8 cellular contexts compared by ENCODE assay signal in genomic region chr10:103350175-103350521, GRCh38. TPM values are rescaled to one million over a fixed set of nuclear protein-coding genes. Genes with fewer than 3 reads are reported as not detected.
DNase-seq lines count a peak whose midpoint lies in the region; ATAC-seq lines count a peak whose summit lies in the region.

No MANE protein-coding gene starts in this region.

- DNase-seq in activated CD4-positive, alpha-beta T cell treated with anti-CD3 and anti-CD28 coated beads, Interleukin-2, amount 10 ng/mL, durations not matched to agents 24 days and 14 days, result no peak
- no peak for DNase-seq in activated CD4-positive, alpha-beta T cell treated with anti-CD3 and anti-CD28 coated beads, Interleukin-2, amount 50 U/mL, for 48 hours
- no peak for DNase-seq in activated naive CD8-positive, alpha-beta T cell treated with anti-CD3 and anti-CD28 coated beads, Interleukin-2, amount 10 ng/mL, durations not matched to agents 7 days and 5 days
- DNase-seq in left colon (no peak), GF-D8 (lab: John Stamatoyannopoulos, UW) (no peak), NCI-H748 treated with DMSO at 0.1 percent for 48 hours (lab: John Stamatoyannopoulos, UW) (no peak), NCI-H1930 (lab: John Stamatoyannopoulos, UW) (no peak)

- peaks cover 14% of the 10 kb centered on the region for H3K36me3 Mint-ChIP-seq in activated CD4-positive, alpha-beta T cell treated with anti-CD3 and anti-CD28 coated beads, Interleukin-2, amount 10 ng/mL, durations not matched to agents 24 days and 14 days (ENCODE audit: low read depth)
- H3K36me3 Mint-ChIP-seq in activated naive CD8-positive, alpha-beta T cell treated with anti-CD3 and anti-CD28 coated beads, Interleukin-2, amount 10 ng/mL, durations not matched to agents 7 days and 5 days, result peaks cover 10% of the 10 kb centered on the region

- peak overlapping the region; percentile 96 for H3K4me3 Mint-ChIP-seq in activated CD4-positive, alpha-beta T cell treated with anti-CD3 and anti-CD28 coated beads, Interleukin-2, amount 10 ng/mL, durations not matched to agents 24 days and 14 days
- H3K4me3 Mint-ChIP-seq in activated naive CD8-positive, alpha-beta T cell treated with anti-CD3 and anti-CD28 coated beads, Interleukin-2, amount 10 ng/mL, durations not matched to agents 7 days and 5 days, result peak overlapping the region; percentile 97

- no peak overlapping the region for H3K27ac ChIP-seq in thymus (ENCODE audit: low read depth)

- peaks cover 6% of the 10 kb centered on the region for H3K4me1 Mint-ChIP-seq in activated CD4-positive, alpha-beta T cell treated with anti-CD3 and anti-CD28 coated beads, Interleukin-2, amount 10 ng/mL, durations not matched to agents 24 days and 14 days
- H3K4me1 Mint-ChIP-seq in activated naive CD8-positive, alpha-beta T cell treated with anti-CD3 and anti-CD28 coated beads, Interleukin-2, amount 10 ng/mL, durations not matched to agents 7 days and 5 days, result peaks cover 3% of the 10 kb centered on the region

- peak overlapping the region; percentile 83 for H3K4me3 ChIP-seq in thymus (ENCODE audit: low read length)

- no peaks in the 10 kb centered on the region for H3K9me3 ChIP-seq in thymus (ENCODE audit: control insufficient read depth)

- intact Hi-C loops in activated CD4-positive, alpha-beta T cell treated with anti-CD3 and anti-CD28 coated beads, Interleukin-2, amount 10 ng/mL, durations not matched to agents 24 days and 14 days (cut with micrococcal nuclease), result no loop called here
- intact Hi-C loops in left colon (cut with DNase I, micrococcal nuclease), result no loop called here

- no peaks in the 10 kb centered on the region for H3K9me3 Mint-ChIP-seq in activated CD4-positive, alpha-beta T cell treated with anti-CD3 and anti-CD28 coated beads, Interleukin-2, amount 10 ng/mL, durations not matched to agents 24 days and 14 days
- no peaks in the 10 kb centered on the region for H3K9me3 Mint-ChIP-seq in activated naive CD8-positive, alpha-beta T cell treated with anti-CD3 and anti-CD28 coated beads, Interleukin-2, amount 10 ng/mL, durations not matched to agents 7 days and 5 days

- ATAC-seq in activated naive CD8-positive, alpha-beta T cell treated with anti-CD3 and anti-CD28 coated beads, Interleukin-2, amount 10 ng/mL, durations not matched to agents 7 days and 5 days (ENCODE audit: low read depth), result no peak
- peak; percentile 3 for ATAC-seq in left colon

- H3K27me3 Mint-ChIP-seq in activated CD4-positive, alpha-beta T cell treated with anti-CD3 and anti-CD28 coated beads, Interleukin-2, amount 10 ng/mL, durations not matched to agents 24 days and 14 days, result no peaks in the 10 kb centered on the region
- no peaks in the 10 kb centered on the region for H3K27me3 Mint-ChIP-seq in activated naive CD8-positive, alpha-beta T cell treated with anti-CD3 and anti-CD28 coated beads, Interleukin-2, amount 10 ng/mL, durations not matched to agents 7 days and 5 days

- H3K4me1 ChIP-seq in thymus (ENCODE audit: control insufficient read depth, insufficient read depth, low read length), result no peaks in the 10 kb centered on the region

- 68% methylated on average over 16 of the region's 16 CpGs for WGBS in thymus

- H3K36me3 ChIP-seq in thymus (ENCODE audit: control insufficient read depth, insufficient read depth), result peaks cover 12% of the 10 kb centered on the region

- H3K27ac Mint-ChIP-seq in activated CD4-positive, alpha-beta T cell treated with anti-CD3 and anti-CD28 coated beads, Interleukin-2, amount 10 ng/mL, durations not matched to agents 24 days and 14 days, result peak overlapping the region; percentile 85
- peak overlapping the region; percentile 64 for H3K27ac Mint-ChIP-seq in activated naive CD8-positive, alpha-beta T cell treated with anti-CD3 and anti-CD28 coated beads, Interleukin-2, amount 10 ng/mL, durations not matched to agents 7 days and 5 days

- no peaks in the 10 kb centered on the region for H3K27me3 ChIP-seq in thymus (ENCODE audit: control insufficient read depth, insufficient read depth)

- POLR2A ChIA-PET in activated naive CD8-positive, alpha-beta T cell treated with anti-CD3 and anti-CD28 coated beads, Interleukin-2, amount 10 ng/mL, durations not matched to agents 7 days and 5 days (lab: Charles Lee), result interaction anchor here (0.7 to 7.4 kb wide), 4 partner anchors 13 to 310 kb away, joined by 3 to 42 read pairs (median 4); partner anchors contain the start of gene TAF5

RNA-seq across cellular contexts. Expression of gene PCGF6, which starts 0.8 kb away (rescaled TPM):
- 19.3 and 19.7 TPM in 2 replicates for total RNA-seq in activated CD4-positive, alpha-beta T cell treated with anti-CD3 and anti-CD28 coated beads, Interleukin-2, amount 10 ng/mL, durations not matched to agents 24 days and 14 days
- 10 to 100 TPM; 13.6 to 14.7 TPM for total RNA-seq in activated naive CD8-positive, alpha-beta T cell treated with anti-CD3 and anti-CD28 coated beads, Interleukin-2, amount 10 ng/mL, durations not matched to agents 7 days and 5 days
- 1 to 10 TPM; 6.5 to 6.7 TPM for total RNA-seq in left colon
- polyA plus RNA-seq in thymus, result 12.6 TPM

RNA-seq across cellular contexts. Expression of gene TAF5, which starts 17.6 kb away (rescaled TPM):
- total RNA-seq in activated CD4-positive, alpha-beta T cell treated with anti-CD3 and anti-CD28 coated beads, Interleukin-2, amount 10 ng/mL, durations not matched to agents 24 days and 14 days, result 11.9 and 12.1 TPM in 2 replicates
- total RNA-seq in activated naive CD8-positive, alpha-beta T cell treated with anti-CD3 and anti-CD28 coated beads, Interleukin-2, amount 10 ng/mL, durations not matched to agents 7 days and 5 days, result 10 to 100 TPM; 11.6 to 12.1 TPM
- total RNA-seq in left colon, result 1 to 10 TPM; 4.3 to 4.5 TPM
- 5.1 TPM for polyA plus RNA-seq in thymus

RNA-seq across cellular contexts. Expression of gene ATP5MK, which starts 46.1 kb away (rescaled TPM):
- total RNA-seq in activated CD4-positive, alpha-beta T cell treated with anti-CD3 and anti-CD28 coated beads, Interleukin-2, amount 10 ng/mL, durations not matched to agents 24 days and 14 days, result 477 and 504 TPM in 2 replicates
- total RNA-seq in activated naive CD8-positive, alpha-beta T cell treated with anti-CD3 and anti-CD28 coated beads, Interleukin-2, amount 10 ng/mL, durations not matched to agents 7 days and 5 days, result 100 to 1,000 TPM; 264 to 291 TPM
- total RNA-seq in left colon, result 100 to 1,000 TPM; 480 to 668 TPM
- 772 TPM for polyA plus RNA-seq in thymus

RNA-seq across cellular contexts. Expression of gene PDCD11, which starts 46.3 kb away (rescaled TPM):
- 103 and 105 TPM in 2 replicates for total RNA-seq in activated CD4-positive, alpha-beta T cell treated with anti-CD3 and anti-CD28 coated beads, Interleukin-2, amount 10 ng/mL, durations not matched to agents 24 days and 14 days
- 10 to 100 TPM; 45.1 to 49.9 TPM for total RNA-seq in activated naive CD8-positive, alpha-beta T cell treated with anti-CD3 and anti-CD28 coated beads, Interleukin-2, amount 10 ng/mL, durations not matched to agents 7 days and 5 days
- 10 to 100 TPM; 17.9 to 26.3 TPM for total RNA-seq in left colon
- polyA plus RNA-seq in thymus, result 20.4 TPM
